Comparison of ENCODE assay signal across 29 cellular contexts in genomic region chr19:41987141-41987860, GRCh38. TPM values are rescaled to one million over a fixed set of nuclear protein-coding genes. Genes with fewer than 3 reads are reported as not detected.
"Had no signal": no experiment of that assay in that cellular context is flagged by ENCODE, and none has a peak within 500 bp of the region (broad histone marks: within the 10 kb centered on the region; RNA-seq: fewer than 3 reads in every experiment).

No MANE protein-coding gene starts in this region.

- H3K27ac Mint-ChIP-seq: dendritic cell treated with granulocyte-macrophage colony-stimulating factor and Interleukin-4, amounts not matched to agents 40 ng/mL and 50 ng/mL, for 4 days; memory B cell; mesothelial cell of epicardium; stimulated activated naive B cell treated with anti-CD40 and anti-IgM and Interleukin-4, amounts not matched to agents 10 μg/mL and 1 μg/mL and 100 μg/mL, for 72 hours had no signal

- H3K4me3 Mint-ChIP-seq: dendritic cell treated with granulocyte-macrophage colony-stimulating factor and Interleukin-4, amounts not matched to agents 40 ng/mL and 50 ng/mL, for 4 days; memory B cell; mesothelial cell of epicardium; naive B cell; stimulated activated naive B cell treated with anti-CD40 and anti-IgM and Interleukin-4, amounts not matched to agents 10 μg/mL and 1 μg/mL and 100 μg/mL, for 72 hours had no signal

- H3K27me3 ChIP-seq: right lobe of liver had no signal

- H3K9me3 Mint-ChIP-seq: dendritic cell treated with granulocyte-macrophage colony-stimulating factor and Interleukin-4, amounts not matched to agents 40 ng/mL and 50 ng/mL, for 4 days; memory B cell; mesothelial cell of epicardium; naive B cell; stimulated activated naive B cell treated with anti-CD40 and anti-IgM and Interleukin-4, amounts not matched to agents 10 μg/mL and 1 μg/mL and 100 μg/mL, for 72 hours had no signal

- H3K9ac ChIP-seq: parathyroid adenoma had no signal

- H3K4me2 ChIP-seq: hepatocyte had no signal

- H3K36me3 ChIP-seq: esophagus squamous epithelium, gastroesophageal sphincter, lower lobe of right lung, right lobe of liver, spleen had no signal

- FAIRE-seq: colon, kidney had no signal

- DNase-seq: cerebellar nuclear complex; esophagus squamous epithelium; foreskin fibroblast; head of caudate nucleus; kidney; left cardiac atrium; left ventricle myocardium inferior; lower lobe of right lung; naive B cell; nucleus accumbens; psoas muscle; retina; right lobe of liver; spleen; stimulated activated CD4-positive, alpha-beta T cell treated with anti-CD3 and anti-CD28 coated beads, Interleukin-15, amount 100 ng/mL, for 24 hours; stimulated activated CD4-positive, alpha-beta T cell treated with anti-CD3 and anti-CD28 coated beads, Interleukin-1b, Interleukin-23, amount 100 ng/mL, for 48 hours; stimulated activated CD4-positive, alpha-beta T cell treated with anti-CD3 and anti-CD28 coated beads, Interleukin-4, amount 100 ng/mL, for 24 hours; stimulated activated naive B cell treated with anti-CD40 and anti-IgM and Interleukin-4, amounts not matched to agents 10 μg/mL and 1 μg/mL and 100 μg/mL, for 72 hours; trophoblast cell had no signal

- H3K27ac ChIP-seq: esophagus squamous epithelium, gastroesophageal sphincter, hepatocyte, left ventricle myocardium inferior, lower lobe of right lung, parathyroid adenoma, psoas muscle, right lobe of liver, spleen had no signal

- H3K36me3 Mint-ChIP-seq: memory B cell; mesothelial cell of epicardium; naive B cell; stimulated activated naive B cell treated with anti-CD40 and anti-IgM and Interleukin-4, amounts not matched to agents 10 μg/mL and 1 μg/mL and 100 μg/mL, for 72 hours had no signal

- H3K4me1 ChIP-seq: esophagus squamous epithelium, gastroesophageal sphincter, lower lobe of right lung, psoas muscle, right lobe of liver, spleen had no signal

- H3K4me1 Mint-ChIP-seq: memory B cell; mesothelial cell of epicardium; stimulated activated naive B cell treated with anti-CD40 and anti-IgM and Interleukin-4, amounts not matched to agents 10 μg/mL and 1 μg/mL and 100 μg/mL, for 72 hours had no signal

- H3K4me3 ChIP-seq: esophagus squamous epithelium, gastroesophageal sphincter, hepatocyte, left ventricle myocardium inferior, lower lobe of right lung, psoas muscle, right lobe of liver, spleen had no signal

- H3K9me3 ChIP-seq: esophagus squamous epithelium, gastroesophageal sphincter, left ventricle myocardium inferior, lower lobe of right lung, psoas muscle, right lobe of liver, spleen had no signal

- H3K79me2 ChIP-seq: hepatocyte, parathyroid adenoma had no signal

- ATAC-seq: gastroesophageal sphincter; left cardiac atrium; lower lobe of right lung; psoas muscle; right lobe of liver; stimulated activated naive B cell treated with anti-CD40 and anti-IgM and Interleukin-4, amounts not matched to agents 10 μg/mL and 1 μg/mL and 100 μg/mL, for 72 hours had no signal

- H2AFZ ChIP-seq: hepatocyte, parathyroid adenoma had no signal

RNA-seq across cellular contexts. Expression of gene ATP1A3, which starts 6.7 kb away (rescaled TPM):
- total RNA-seq: epithelial cell of proximal tubule, kidney, mesothelial cell of epicardium, skeletal muscle tissue had no signal

RNA-seq across cellular contexts. Expression of gene ERFL, which starts 59.1 kb away (rescaled TPM):
- total RNA-seq: epithelial cell of proximal tubule, esophagus squamous epithelium, gastroesophageal sphincter, left ventricle myocardium inferior, psoas muscle, right lobe of liver, skeletal muscle tissue, urinary bladder had no signal
- polyA plus RNA-seq: hepatocyte had no signal
